ENCODE assay signal across 8 cellular contexts in genomic region chr5:141513627-141514329, GRCh38. TPM values are rescaled to one million over a fixed set of nuclear protein-coding genes. Genes with fewer than 3 reads are reported as not detected.
A peak's percentile ranks its signal among the peaks of the same experiment; 100 is the strongest.
DNase-seq lines count a peak whose midpoint lies in the region; ATAC-seq and TF ChIP-seq lines count a peak whose summit lies in the region.

No MANE protein-coding gene starts in this region.

- peaks cover 10% of the 10 kb centered on the region; the same call in 1 of the 2 replicates for H3K36me3 ChIP-seq in GM23338 (ENCODE audit: insufficient read depth)

- H3K4me2 ChIP-seq in GM23338 = peak overlapping the region; percentile 100

- peaks cover 36% of the 10 kb centered on the region for H3K4me1 Mint-ChIP-seq in GM23338

- DNase-seq in COLO829 (ENCODE audit: low spot score) (peak; percentile 48), GM23338 (ENCODE audit: low spot score) (peak; percentile 91), NCI-H2171 (lab: John Stamatoyannopoulos, UW) (peak; percentile 42), epidermal melanocyte (ENCODE audit: insufficient read length, low spot score) (peak; percentile 49), midbrain (lab: John Stamatoyannopoulos, UW) (peak; percentile 71)
- peak; percentile 70 for DNase-seq in activated CD8-positive, alpha-beta memory T cell treated with anti-CD3 and anti-CD28 coated beads, Interleukin-2, amount 50 U/mL, for 4 hours
- DNase-seq in stimulated activated CD8-positive, alpha-beta memory T cell treated with anti-CD3 and anti-CD28 coated beads, Interleukin-15, amount 100 ng/mL, for 4 hours (ENCODE audit: low read depth in 2 of 2) = peak; percentile 50 to 73

- peak overlapping the region; percentile 97 for H3K4me3 ChIP-seq in GM23338

- H3K27ac Mint-ChIP-seq in GM23338 = peak overlapping the region; percentile 95

- no peak for TF ChIP-seq CTCF in GM23338 (conservative IDR thresholded peaks at IDR 0.05; ENCODE audit: low read depth in 2 of 2)

- no peaks in the 10 kb centered on the region for H3K9me2 ChIP-seq in GM23338 (ENCODE audit: insufficient read depth)

- ATAC-seq in GM23338 (peak; percentile 47), HG02981 (IDR thresholded peaks at IDR 0.05; ENCODE audit: unreplicated experiment) (no peak)

- peak overlapping the region; percentile 93 for H3K27ac ChIP-seq in GM23338 (ENCODE audit: low read depth)

- no peaks in the 10 kb centered on the region; the same call in 2 of the 3 replicates for H3K9me3 Mint-ChIP-seq in GM23338

- no peaks in the 10 kb centered on the region for H3K79me2 ChIP-seq in GM23338 (replicated peaks; ENCODE audit: insufficient read depth)

- H4K20me1 ChIP-seq in GM23338 (replicated peaks; ENCODE audit: insufficient read depth) = no peaks in the 10 kb centered on the region

- peaks cover 25% of the 10 kb centered on the region for H3K27me3 Mint-ChIP-seq in GM23338 (ENCODE audit: insufficient read depth, low read depth, poor library complexity)

- 0 out of 2 replicates have a peak, but pooled peaks cover 4% of the 10 kb centered on the region for H3K27me3 ChIP-seq in GM23338 (ENCODE audit: insufficient read depth)

- H3K36me3 Mint-ChIP-seq in GM23338 (ENCODE audit: low read depth) = peaks cover 43% of the 10 kb centered on the region

- H2AFZ ChIP-seq in GM23338 = peak overlapping the region; percentile 64

- 0 out of 2 replicates have a peak, but pooled peaks cover 4% of the 10 kb centered on the region for H3F3A ChIP-seq in GM23338 (replicated peaks; ENCODE audit: low read depth)

- peaks cover 17% of the 10 kb centered on the region for H3K4me1 ChIP-seq in GM23338 (ENCODE audit: insufficient read depth)

- H3K4me3 Mint-ChIP-seq in GM23338 = peak overlapping the region; percentile 81

TF ChIP-seq in GM23338, 12 proteins besides CTCF, POLR2A, EP300 and RAD21:
- no peak for TF ChIP-seq EZH2phosphoT487 (IDR thresholded peaks at IDR 0.05; ENCODE audit: unreplicated experiment)
- TF ChIP-seq ZNF114 (CRISPR knock-in tag; IDR thresholded peaks at IDR 0.05) = no peak
- TF ChIP-seq REST (IDR thresholded peaks at IDR 0.05; ENCODE audit: unreplicated experiment) = no peak
- TF ChIP-seq POLR2AphosphoS5 (IDR thresholded peaks at IDR 0.05; ENCODE audit: low read depth) = peak; percentile 37; the same call in 1 of the 2 replicates
- TF ChIP-seq JUNB (IDR thresholded peaks at IDR 0.05; ENCODE audit: unreplicated experiment) = no peak
- TF ChIP-seq EZH2 (IDR thresholded peaks at IDR 0.05; ENCODE audit: low read depth, unreplicated experiment) = no peak
- TF ChIP-seq, protein P1, sequence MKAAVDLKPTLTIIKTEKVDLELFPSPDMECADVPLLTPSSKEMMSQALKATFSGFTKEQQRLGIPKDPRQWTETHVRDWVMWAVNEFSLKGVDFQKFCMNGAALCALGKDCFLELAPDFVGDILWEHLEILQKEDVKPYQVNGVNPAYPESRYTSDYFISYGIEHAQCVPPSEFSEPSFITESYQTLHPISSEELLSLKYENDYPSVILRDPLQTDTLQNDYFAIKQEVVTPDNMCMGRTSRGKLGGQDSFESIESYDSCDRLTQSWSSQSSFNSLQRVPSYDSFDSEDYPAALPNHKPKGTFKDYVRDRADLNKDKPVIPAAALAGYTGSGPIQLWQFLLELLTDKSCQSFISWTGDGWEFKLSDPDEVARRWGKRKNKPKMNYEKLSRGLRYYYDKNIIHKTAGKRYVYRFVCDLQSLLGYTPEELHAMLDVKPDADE (IDR thresholded peaks at IDR 0.05) = no peak
- no peak for TF ChIP-seq ZNF462 (CRISPR knock-in tag; IDR thresholded peaks at IDR 0.05)
TF ChIP-seq in GM23338: peak in this region for 1.

RNA-seq across cellular contexts. Expression of gene PCDHGC5, which starts 24.9 kb away (rescaled TPM):
- 0.54 and 1.5 TPM in 2 replicates for total RNA-seq in GM23338 (2014; rRNA removed; shearing (Covaris generic))
- polyA plus RNA-seq in GM23338 (2016; fragmentation: Nextera tagmentation; extraction: Ambion mirVana) = 0.16 TPM in 1 of 2 replicates, not detected in the other

RNA-seq across cellular contexts. Expression of gene PCDHGC4, which starts 28.9 kb away (rescaled TPM):
- total RNA-seq in GM23338 (2014; rRNA removed; shearing (Covaris generic)) = 2.3 and 3.0 TPM in 2 replicates
- polyA plus RNA-seq in GM23338 (2016; fragmentation: Nextera tagmentation; extraction: Ambion mirVana) = 0.31 TPM in 1 of 2 replicates, not detected in the other

RNA-seq across cellular contexts. Expression of gene PCDHGC3, which starts 38.0 kb away (rescaled TPM):
- total RNA-seq in GM23338 (2014; rRNA removed; shearing (Covaris generic)) = 12.9 and 13.3 TPM in 2 replicates
- polyA plus RNA-seq in GM23338 (2016; fragmentation: Nextera tagmentation; extraction: Ambion mirVana) = 13.8 and 14.4 TPM in 2 replicates
